In the genomic region with DNA sequence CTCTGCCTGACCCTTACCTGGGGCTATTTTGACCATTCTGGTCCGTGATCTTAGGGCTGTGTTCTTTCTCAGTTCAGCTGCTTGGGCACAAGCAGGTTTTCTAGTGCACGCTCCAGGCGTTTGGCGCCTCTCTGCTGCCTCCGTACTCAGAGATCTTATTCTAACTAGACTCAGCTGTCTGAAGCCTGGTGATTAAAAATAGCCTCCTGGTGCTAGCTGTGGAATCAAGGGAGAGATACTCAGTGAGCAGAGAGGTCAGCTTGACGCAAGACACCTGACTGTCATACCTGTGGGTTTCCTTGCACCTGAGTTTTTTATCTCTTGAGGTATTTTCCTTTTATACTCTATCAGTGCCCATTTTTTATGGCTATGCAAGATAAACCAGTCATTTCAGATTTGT, we compare ENCODE assay signal across 16 cellular contexts.
A peak's percentile ranks its signal among the peaks of the same experiment; 100 is the strongest.
DNase-seq lines count a peak whose midpoint lies in the region; ATAC-seq and TF ChIP-seq lines count a peak whose summit lies in the region.
"Had no signal": no experiment of that assay in that cellular context is flagged by ENCODE, and none has a peak within 500 bp of the region (broad histone marks: within the 10 kb centered on the region; RNA-seq: fewer than 3 reads in every experiment).

No MANE protein-coding gene starts in this region.

- H3K27ac ChIP-seq in OCI-LY1 (ENCODE audit: low read depth, low read length, poor library complexity, severe bottlenecking) (peak overlapping the region; percentile 86), esophagus (ENCODE audit: low read depth in 2 of 2, low read length in 1 of 2) (peak overlapping the region; percentile 25 to 79), tibial artery (peak overlapping the region; percentile 79 to 81)

- H4K20me1 ChIP-seq in OCI-LY1 (ENCODE audit: insufficient read depth, low read length) = no peaks in the 10 kb centered on the region

- no peaks in the 10 kb centered on the region for H3K9me3 Mint-ChIP-seq in nephron
- H3K9me3 Mint-ChIP-seq: activated T-helper 17 cell treated with anti-CD3 and anti-CD28 coated beads, Interleukin-2, amount 50 U/mL, for 72 hours; CD8-positive, alpha-beta T cell had no signal

- H3K79me2 ChIP-seq in OCI-LY1 (ENCODE audit: insufficient read depth, low read length) = no peaks in the 10 kb centered on the region

- no peaks in the 10 kb centered on the region for H3K27me3 Mint-ChIP-seq in nephron (ENCODE audit: low read depth)
- H3K27me3 Mint-ChIP-seq: activated T-helper 17 cell treated with anti-CD3 and anti-CD28 coated beads, Interleukin-2, amount 50 U/mL, for 72 hours; stimulated activated naive B cell treated with anti-CD40 and anti-IgM and Interleukin-4, amounts not matched to agents 10 μg/mL and 1 μg/mL and 100 μg/mL, for 72 hours had no signal

- H2AFZ ChIP-seq in OCI-LY1 (ENCODE audit: low read length) = no peak overlapping the region

- intact Hi-C loops in tibial artery (cut with DNase I; ENCODE audit: low total_unique reads) = no loop called here

- ATAC-seq in GM21786 (IDR thresholded peaks at IDR 0.05; ENCODE audit: unreplicated experiment) = no peak
- ATAC-seq: activated T-helper 17 cell treated with anti-CD3 and anti-CD28 coated beads, Interleukin-2, amount 50 U/mL, for 72 hours; CD8-positive, alpha-beta T cell; HCT116; stimulated activated naive B cell treated with anti-CD40 and anti-IgM and Interleukin-4, amounts not matched to agents 10 μg/mL and 1 μg/mL and 100 μg/mL, for 72 hours had no signal

- peak overlapping the region in 1 of 3 experiments; percentile 28 for H3K4me3 Mint-ChIP-seq in nephron
- H3K4me3 Mint-ChIP-seq: activated T-helper 17 cell treated with anti-CD3 and anti-CD28 coated beads, Interleukin-2, amount 50 U/mL, for 72 hours; CD8-positive, alpha-beta T cell; stimulated activated naive B cell treated with anti-CD40 and anti-IgM and Interleukin-4, amounts not matched to agents 10 μg/mL and 1 μg/mL and 100 μg/mL, for 72 hours had no signal

- H3K4me3 ChIP-seq in OCI-LY1 (ENCODE audit: low read depth, low read length, poor library complexity, severe bottlenecking) (peak overlapping the region; percentile 20), esophagus (ENCODE audit: low read depth in 1 of 2, low read length in 2 of 2) (no peak overlapping the region), tibial artery (peak overlapping the region; percentile 28 to 36)
- H3K4me3 ChIP-seq: Peyer's patch had no signal

- H3K36me3 ChIP-seq in OCI-LY1 (ENCODE audit: insufficient read depth, low read length) (no peaks in the 10 kb centered on the region), esophagus (ENCODE audit: control insufficient read depth in 2 of 2, insufficient read depth in 2 of 2, low read length in 1 of 2) (no peaks in the 10 kb centered on the region), tibial artery (peaks cover 0 to 3% (median 0%) of the 10 kb centered on the region in 3 donors)
- H3K36me3 ChIP-seq: Peyer's patch had no signal

- H3K4me1 Mint-ChIP-seq in nephron = peaks cover 64% of the 10 kb centered on the region

- H3K4me2 ChIP-seq in OCI-LY1 (ENCODE audit: low read length) = peak overlapping the region; percentile 50

- no peaks in the 10 kb centered on the region for H3K9me2 ChIP-seq in OCI-LY1 (ENCODE audit: low read depth, low read length)

- no peaks in the 10 kb centered on the region for H3F3A ChIP-seq in OCI-LY1 (ENCODE audit: insufficient read depth, low read length)

- WGBS in esophagus, 2 donors = 77 to 81% methylated on average over 6 of the region's 6 CpGs

- H3K27ac Mint-ChIP-seq in nephron = peak overlapping the region; percentile 48 to 77 (median 54)
- H3K27ac Mint-ChIP-seq: CD8-positive, alpha-beta T cell had no signal

- H3K9ac ChIP-seq in OCI-LY1 (ENCODE audit: low read length) = peak overlapping the region; percentile 61

- H3K9me3 ChIP-seq in OCI-LY1 (ENCODE audit: low read length) (no peaks in the 10 kb centered on the region), esophagus (ENCODE audit: control insufficient read depth in 2 of 2, insufficient read depth in 1 of 2, low read depth in 1 of 2, low read length in 1 of 2) (no peaks in the 10 kb centered on the region), tibial artery (no peaks in the 10 kb centered on the region)
- H3K9me3 ChIP-seq: Peyer's patch had no signal

- no peak for DNase-seq in tibial artery
- DNase-seq in NCI-H1694 treated with DMSO at 0.1 percent for 48 hours (lab: John Stamatoyannopoulos, UW) = no peak
- no peak for DNase-seq in activated naive CD4-positive, alpha-beta T cell treated with Interleukin-2 at 50 U/mL for 16 hours
- DNase-seq: CD8-positive, alpha-beta T cell; cerebellar nuclear complex; MV-4-11; NCI-H345; Peyer's patch; stimulated activated CD4-positive, alpha-beta T cell treated with anti-CD3 and anti-CD28 coated beads, Interleukin-4, amount 100 ng/mL, for 1 hour; stimulated activated naive B cell treated with anti-CD40 and anti-IgM and Interleukin-4, amounts not matched to agents 10 μg/mL and 1 μg/mL and 100 μg/mL, for 72 hours had no signal

- no peak for TF ChIP-seq CTCF in OCI-LY1 (IDR thresholded peaks at IDR 0.05; ENCODE audit: low read length)
- no peak for TF ChIP-seq CTCF in nephron (IDR thresholded peaks at IDR 0.05; ENCODE audit: unreplicated experiment in 3 of 3)
- no peak for TF ChIP-seq CTCF in tibial artery (IDR thresholded peaks at IDR 0.05)

- H3K36me3 Mint-ChIP-seq in nephron (ENCODE audit: low read depth) = peaks cover 18% of the 10 kb centered on the region

- H3K4me1 ChIP-seq in OCI-LY1 (ENCODE audit: insufficient read depth, low read length, severe bottlenecking) = peaks cover 63% of the 10 kb centered on the region
- H3K4me1 ChIP-seq in esophagus (ENCODE audit: control insufficient read depth in 2 of 2, insufficient read depth in 2 of 2, low read length in 1 of 2) = peaks cover 4 to 7% of the 10 kb centered on the region in 2 donors
- H3K4me1 ChIP-seq in tibial artery = peaks cover 6 to 95% (median 55%) of the 10 kb centered on the region in 4 donors

- H3K27me3 ChIP-seq in OCI-LY1 (ENCODE audit: insufficient read depth, low read length) (no peaks in the 10 kb centered on the region), esophagus (ENCODE audit: control insufficient read depth in 1 of 2, insufficient read depth in 2 of 2, low read length in 2 of 2) (no peaks in the 10 kb centered on the region), tibial artery (no peaks in the 10 kb centered on the region)
- H3K27me3 ChIP-seq: Peyer's patch had no signal

Comparison
In these comparisons a context has a peak if more than half of its experiments do, and no peak if none do; other contexts are left out.
1. H3K4me3 ChIP-seq: peak in OCI-LY1 (single experiment) and tibial artery (2 of 2); none in esophagus (0 of 2).
2. Peak in every context shown above with its lines, with median percentiles within 50 percentile points of each other: H3K27ac ChIP-seq.